In genomic region chr11:16151138-16151537, GRCh38 we compare ENCODE assay signal across 22 cellular contexts.
"Had no signal": no experiment of that assay in that cellular context is flagged by ENCODE, and none has a peak within 500 bp of the region (broad histone marks: within the 10 kb centered on the region; RNA-seq: fewer than 3 reads in every experiment).

No MANE protein-coding gene starts in this region.

- DNase-seq: kidney; left colon; left lung; lower lobe of right lung; mammary epithelial cell; mesenchymal stem cell; naive thymus-derived CD8-positive, alpha-beta T cell; nucleus accumbens; pancreas; posterior cingulate gyrus; retina; right cardiac atrium; sigmoid colon; small intestine; spleen; stimulated activated CD4-positive, alpha-beta T cell treated with anti-CD3 and anti-CD28 coated beads, Interleukin-4, amount 100 ng/mL, for 24 hours; stimulated activated naive CD4-positive, alpha-beta T cell; tibial artery; uterus had no signal

- H3K27ac ChIP-seq: left lung, lower lobe of right lung, prostate gland, sigmoid colon, spleen, suprapubic skin, thoracic aorta, tibial artery, uterus had no signal

- H3K4me3 ChIP-seq: left lung, lower lobe of right lung, pancreas, prostate gland, sigmoid colon, spleen, suprapubic skin, thoracic aorta, tibial artery, uterus had no signal

- H3K9me3 ChIP-seq: left lung, lower lobe of right lung, pancreas, prostate gland, sigmoid colon, spleen, suprapubic skin, thoracic aorta, tibial artery, uterus had no signal

- H3K36me3 ChIP-seq: left lung, lower lobe of right lung, pancreas, prostate gland, sigmoid colon, spleen, suprapubic skin, thoracic aorta, tibial artery, uterus had no signal

- FAIRE-seq: kidney, pancreas, small intestine had no signal

- H3K27me3 ChIP-seq: left lung, pancreas, sigmoid colon, spleen, suprapubic skin, tibial artery, uterus had no signal

- H3K4me1 ChIP-seq: prostate gland, sigmoid colon, suprapubic skin, uterus had no signal
